8 cellular contexts compared by ENCODE assay signal in the genomic region with DNA sequence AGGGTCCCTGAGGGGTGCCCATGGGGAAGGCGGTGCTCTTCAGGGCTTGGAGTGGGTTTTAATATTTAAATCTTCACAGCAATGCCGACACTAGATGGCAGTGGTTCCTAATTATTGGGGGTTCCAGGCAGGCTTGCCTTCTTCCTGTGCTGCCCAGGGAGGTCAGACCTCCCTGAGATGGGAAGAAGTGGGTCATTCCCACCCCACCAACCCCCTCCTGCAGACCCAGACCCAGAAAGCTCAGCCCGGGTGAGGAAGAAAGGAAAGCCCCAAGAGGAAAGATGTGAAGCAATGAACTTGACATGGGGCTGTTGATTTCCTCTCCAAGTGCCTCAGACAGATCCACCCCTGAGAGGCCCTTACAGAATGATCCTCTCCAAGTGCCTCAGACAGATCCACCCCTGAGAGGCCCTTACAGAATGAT.
A peak's percentile ranks its signal among the peaks of the same experiment; 100 is the strongest.
DNase-seq lines count a peak whose midpoint lies in the region; ATAC-seq and TF ChIP-seq lines count a peak whose summit lies in the region.

No MANE protein-coding gene starts in this region.

- H2AFZ ChIP-seq in GM23248 (no peak overlapping the region), trophoblast cell (ENCODE audit: insufficient read depth, low read length, poor library complexity) (no peak overlapping the region)

- no peak overlapping the region for H3K9ac ChIP-seq in GM23248
- no peak overlapping the region for H3K9ac ChIP-seq in trophoblast cell (ENCODE audit: low read length)

- no peaks in the 10 kb centered on the region for H3F3A ChIP-seq in GM23248 (ENCODE audit: insufficient read depth)

- H3K27ac ChIP-seq in GM23248 (no peak overlapping the region), RWPE2 (ENCODE audit: poor library complexity, severe bottlenecking) (no peak overlapping the region), trophoblast cell (ENCODE audit: low read depth, low read length) (no peak overlapping the region)

- H3K23ac ChIP-seq in trophoblast cell (ENCODE audit: low read length): no peak overlapping the region

- POLR2A ChIA-PET in GM10248 (lab: Yijun Ruan, JAX): no interaction called here

- no peak overlapping the region for H2BK120ac ChIP-seq in trophoblast cell (ENCODE audit: insufficient read depth, low read length, poor library complexity)

- H3K18ac ChIP-seq in trophoblast cell (ENCODE audit: low read length): no peak overlapping the region

- no peak overlapping the region for H3K14ac ChIP-seq in trophoblast cell (ENCODE audit: low read length)

- no peak overlapping the region for H4K12ac ChIP-seq in trophoblast cell (ENCODE audit: low read depth, low read length)

- in situ Hi-C loops in GM23248 (cut with MboI): no loop called here

- H3K4me2 ChIP-seq in GM23248 (ENCODE audit: unreplicated experiment) (no peak overlapping the region), trophoblast cell (ENCODE audit: low read length) (no peak overlapping the region)

- H4K91ac ChIP-seq in trophoblast cell (ENCODE audit: low read depth, low read length): no peak overlapping the region

- no peaks in the 10 kb centered on the region for H4K20me1 ChIP-seq in GM23248 (ENCODE audit: insufficient read depth)

- no peak overlapping the region for H3K4ac ChIP-seq in trophoblast cell (ENCODE audit: low read depth, low read length)

- no peak overlapping the region for H2BK5ac ChIP-seq in trophoblast cell (ENCODE audit: low read depth, low read length, poor library complexity)

- DNase-seq in GM10248 (ENCODE audit: extremely low spot score): peak; percentile 76
- peak; percentile 83 for DNase-seq in GM23248
- DNase-seq in RWPE2 (ENCODE audit: low spot score): no peak
- DNase-seq in activated effector memory CD4-positive, alpha-beta T cell treated with anti-CD3 and anti-CD28 coated beads, Interleukin-2, amount 50 U/mL, for 16 hours: peak; percentile 78
- peak; percentile 74 for DNase-seq in globus pallidus (ENCODE audit: low spot score)
- peak; percentile 63 to 90 for DNase-seq in trophoblast cell

- H3K9me2 ChIP-seq in GM23248 (ENCODE audit: insufficient read depth): no peaks in the 10 kb centered on the region

- CTCF ChIA-PET in GM10248 (lab: Yijun Ruan, JAX): interaction anchor here (0.5 to 10.8 kb wide), 27 partner anchors 8 to 828 kb away, joined by 3 to 132 read pairs (median 4); partner anchors contain the start of gene SEC61G

- TF ChIP-seq CTCF in GM10248 (IDR thresholded peaks at IDR 0.05; ENCODE audit: control extremely low read depth, extremely low read depth, low read depth, missing control alignments) (peak; percentile 79), LNCAP (IDR thresholded peaks at IDR 0.05) (peak; percentile 64), RWPE2 (IDR thresholded peaks at IDR 0.05; ENCODE audit: poor library complexity, severe bottlenecking) (peak; percentile 78)

- H3K36me3 ChIP-seq in GM23248 (ENCODE audit: low read depth) (no peaks in the 10 kb centered on the region), RWPE2 (ENCODE audit: low read depth) (no peaks in the 10 kb centered on the region), trophoblast cell (ENCODE audit: control insufficient read depth in 1 of 2, insufficient read depth in 2 of 2, low read length in 2 of 2) (no peaks in the 10 kb centered on the region)

- H3K79me2 ChIP-seq in GM23248 (ENCODE audit: insufficient read depth): no peaks in the 10 kb centered on the region
- no peaks in the 10 kb centered on the region for H3K79me2 ChIP-seq in trophoblast cell (ENCODE audit: control insufficient read depth, insufficient read depth, low read length, poor library complexity)

- H4K8ac ChIP-seq in trophoblast cell (ENCODE audit: low read depth, low read length): no peak overlapping the region

- H3K4me1 ChIP-seq in GM23248 (ENCODE audit: insufficient read depth) (no peaks in the 10 kb centered on the region), RWPE2 (ENCODE audit: insufficient read depth, poor library complexity, severe bottlenecking) (no peaks in the 10 kb centered on the region), trophoblast cell (ENCODE audit: control insufficient read depth in 1 of 2, insufficient read depth in 2 of 2, low read length in 2 of 2) (no peaks in the 10 kb centered on the region)

- ATAC-seq in RWPE2 (ENCODE audit: low read depth): peak; percentile 85
- ATAC-seq in HG02970 (IDR thresholded peaks at IDR 0.05; ENCODE audit: low FRiP score, unreplicated experiment): no peak

- H3K4me3 ChIP-seq in GM23248: no peak overlapping the region
- H3K4me3 ChIP-seq in RWPE2 (ENCODE audit: severe bottlenecking): no peak overlapping the region
- H3K4me3 ChIP-seq in trophoblast cell (ENCODE audit: low read depth, low read length): no peak overlapping the region

- no peaks in the 10 kb centered on the region for H3K79me1 ChIP-seq in trophoblast cell (ENCODE audit: low read length)

- H3K27me3 ChIP-seq in GM23248 (replicated peaks; ENCODE audit: insufficient read depth) (0 out of 2 replicates have a peak, but pooled peaks cover 6% of the 10 kb centered on the region), RWPE2 (ENCODE audit: insufficient read depth, poor library complexity, severe bottlenecking) (no peaks in the 10 kb centered on the region), trophoblast cell (ENCODE audit: insufficient read depth, low read length) (no peaks in the 10 kb centered on the region)

- H2AK5ac ChIP-seq in trophoblast cell (ENCODE audit: low read length): no peak overlapping the region

- no peak overlapping the region for H2BK12ac ChIP-seq in trophoblast cell (ENCODE audit: low read length)

- whole genome bisulfite sequencing in GM23248 (ENCODE audit: low coverage in 1 of 2, low lambda C conversion rate in 2 of 2, missing lambda C conversion rate in 2 of 2), 2 experiments: 3 to 6% methylated on average over 3 of the region's 3 CpGs
- no CpG with 5 or more reads among the region's 3 CpGs for WGBS in trophoblast cell (ENCODE audit: extremely low coverage, insufficient coverage, insufficient read length)

- H3K9me3 ChIP-seq in GM23248 (ENCODE audit: low read depth): no peaks in the 10 kb centered on the region
- H3K9me3 ChIP-seq in RWPE2 (ENCODE audit: severe bottlenecking): no peaks in the 10 kb centered on the region
- H3K9me3 ChIP-seq in trophoblast cell (ENCODE audit: insufficient read depth, low read depth, low read length): no peaks in the 10 kb centered on the region
